Comparison of ENCODE assay signal across 25 cellular contexts in genomic region chr12:30088259-30088995, GRCh38.
"Had no signal": no experiment of that assay in that cellular context is flagged by ENCODE, and none has a peak within 500 bp of the region (broad histone marks: within the 10 kb centered on the region; RNA-seq: fewer than 3 reads in every experiment).

No MANE protein-coding gene starts in this region.

- H3K4me3 ChIP-seq: colonic mucosa, dorsolateral prefrontal cortex, left lung, ovary, skin epidermis, suprapubic skin, tibial nerve had no signal

- H3K36me3 ChIP-seq: colonic mucosa, left lung, ovary, suprapubic skin, tibial nerve, WERI-Rb-1 had no signal

- H3K27ac Mint-ChIP-seq: activated naive CD4-positive, alpha-beta T cell treated with anti-CD3 and anti-CD28 coated beads for 36 hours; effector memory CD8-positive, alpha-beta T cell; natural killer cell treated with Interleukin-12 subunit alpha and Interleukin-12 subunit beta and Interleukin-15 and Interleukin-18, amount 100 ng/mL, for 72 hours; stimulated activated effector memory CD8-positive, alpha-beta T cell treated with anti-CD3 and anti-CD28 coated beads, Interleukin-12 subunit alpha, Interleukin-12 subunit beta, amount 100 ng/mL, for 72 hours had no signal

- H3K9me3 Mint-ChIP-seq: activated naive CD4-positive, alpha-beta T cell treated with anti-CD3 and anti-CD28 coated beads for 36 hours; stimulated activated effector memory CD8-positive, alpha-beta T cell treated with anti-CD3 and anti-CD28 coated beads, Interleukin-12 subunit alpha, Interleukin-12 subunit beta, amount 100 ng/mL, for 72 hours; stimulated activated naive CD8-positive, alpha-beta T cell treated with anti-CD3 and anti-CD28 coated beads, Interleukin-15, amount 100 ng/mL, for 72 hours had no signal

- H3K36me3 Mint-ChIP-seq: natural killer cell treated with Interleukin-12 subunit alpha and Interleukin-12 subunit beta and Interleukin-15 and Interleukin-18, amount 100 ng/mL, for 72 hours; stimulated activated effector memory CD8-positive, alpha-beta T cell treated with anti-CD3 and anti-CD28 coated beads, Interleukin-12 subunit alpha, Interleukin-12 subunit beta, amount 100 ng/mL, for 72 hours had no signal

- H3K9me3 ChIP-seq: colonic mucosa, left lung, ovary, suprapubic skin, tibial nerve had no signal

- H3K27me3 Mint-ChIP-seq: effector memory CD8-positive, alpha-beta T cell; natural killer cell treated with Interleukin-12 subunit alpha and Interleukin-12 subunit beta and Interleukin-15 and Interleukin-18, amount 100 ng/mL, for 72 hours; stimulated activated naive CD8-positive, alpha-beta T cell treated with anti-CD3 and anti-CD28 coated beads, Interleukin-15, amount 100 ng/mL, for 72 hours had no signal

- ATAC-seq: effector memory CD8-positive, alpha-beta T cell; esophagus mucosa; left lung; natural killer cell treated with Interleukin-12 subunit alpha and Interleukin-12 subunit beta and Interleukin-15 and Interleukin-18, amount 100 ng/mL, for 72 hours; right cardiac atrium; stimulated activated effector memory CD8-positive, alpha-beta T cell treated with anti-CD3 and anti-CD28 coated beads, Interleukin-12 subunit alpha, Interleukin-12 subunit beta, amount 100 ng/mL, for 72 hours; stimulated activated naive CD8-positive, alpha-beta T cell treated with anti-CD3 and anti-CD28 coated beads, Interleukin-15, amount 100 ng/mL, for 72 hours had no signal

- H3K27ac ChIP-seq: colonic mucosa, dorsolateral prefrontal cortex, left lung, ovary, skin epidermis, suprapubic skin, tibial nerve, WERI-Rb-1 had no signal

- H3K4me1 Mint-ChIP-seq: stimulated activated effector memory CD8-positive, alpha-beta T cell treated with anti-CD3 and anti-CD28 coated beads, Interleukin-12 subunit alpha, Interleukin-12 subunit beta, amount 100 ng/mL, for 72 hours; stimulated activated naive CD8-positive, alpha-beta T cell treated with anti-CD3 and anti-CD28 coated beads, Interleukin-15, amount 100 ng/mL, for 72 hours had no signal

- H3K27me3 ChIP-seq: colonic mucosa, left lung, ovary, suprapubic skin, tibial nerve had no signal

- H3K4me3 Mint-ChIP-seq: activated naive CD4-positive, alpha-beta T cell treated with anti-CD3 and anti-CD28 coated beads for 36 hours; effector memory CD8-positive, alpha-beta T cell; natural killer cell treated with Interleukin-12 subunit alpha and Interleukin-12 subunit beta and Interleukin-15 and Interleukin-18, amount 100 ng/mL, for 72 hours; stimulated activated effector memory CD8-positive, alpha-beta T cell treated with anti-CD3 and anti-CD28 coated beads, Interleukin-12 subunit alpha, Interleukin-12 subunit beta, amount 100 ng/mL, for 72 hours; stimulated activated naive CD8-positive, alpha-beta T cell treated with anti-CD3 and anti-CD28 coated beads, Interleukin-15, amount 100 ng/mL, for 72 hours had no signal

- DNase-seq: activated CD4-positive, alpha-beta T cell treated with anti-CD3 and anti-CD28 coated beads for 1 hour; activated CD4-positive, alpha-beta T cell treated with anti-CD3 and anti-CD28 coated beads, Interleukin-2, amount 50 U/mL, for 4 hours; activated CD8-positive, alpha-beta memory T cell treated with anti-CD3 and anti-CD28 coated beads, Interleukin-2, amount 50 U/mL, for 48 hours; activated effector memory CD4-positive, alpha-beta T cell treated with Interleukin-2 at 50 U/mL for 16 hours; activated naive CD4-positive, alpha-beta T cell treated with anti-CD3 and anti-CD28 coated beads for 36 hours; activated T-cell treated with anti-CD3 and anti-CD28 coated beads, Interleukin-2, amount 50 U/mL, for 48 hours; amygdala; colonic mucosa; dorsolateral prefrontal cortex; effector memory CD8-positive, alpha-beta T cell; glutamatergic neuron; hippocampal formation; kidney glomerular epithelial cell; left lung; ovary; right cardiac atrium; stimulated activated CD4-positive, alpha-beta T cell treated with anti-CD3 and anti-CD28 coated beads, Interleukin-1b, Interleukin-23, amount 100 ng/mL, for 48 hours; stimulated activated naive CD8-positive, alpha-beta T cell treated with anti-CD3 and anti-CD28 coated beads, Interleukin-15, amount 100 ng/mL, for 72 hours; WERI-Rb-1 had no signal

- H3K4me1 ChIP-seq: colonic mucosa, left lung, suprapubic skin, tibial nerve had no signal
